In the genomic region with DNA sequence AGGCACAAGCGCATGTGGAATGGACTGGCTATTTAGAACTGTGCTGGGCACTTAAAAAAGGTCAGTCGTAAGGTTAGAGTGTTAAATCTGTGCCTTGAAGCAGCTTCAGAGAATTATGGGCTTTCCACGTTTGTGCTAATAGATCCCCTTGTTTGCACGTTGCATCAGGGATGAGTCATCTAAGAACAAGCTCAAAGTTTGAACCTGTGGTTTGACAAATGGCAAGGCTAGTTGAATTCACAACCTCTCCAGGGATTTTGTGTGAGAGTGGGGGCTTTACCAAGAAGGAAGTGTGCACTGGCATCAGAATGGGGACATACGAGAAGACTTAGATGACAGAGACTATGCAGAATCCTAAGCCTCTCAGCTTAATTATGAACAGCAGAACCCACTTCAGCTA, we compare ENCODE assay signal across 20 cellular contexts.
"Had no signal": no experiment of that assay in that cellular context is flagged by ENCODE, and none has a peak within 500 bp of the region (broad histone marks: within the 10 kb centered on the region; RNA-seq: fewer than 3 reads in every experiment).

No MANE protein-coding gene starts in this region.

- H3K4me1 ChIP-seq: body of pancreas, colonic mucosa, gastroesophageal sphincter, heart left ventricle, right atrium auricular region, testis had no signal

- DNase-seq: activated CD4-positive, alpha-beta T cell treated with anti-CD3 and anti-CD28 coated beads, Interleukin-2, amount 10 ng/mL, durations not matched to agents 24 days and 14 days; activated CD8-positive, alpha-beta T cell treated with anti-CD3 and anti-CD28 coated beads for 36 hours; activated naive CD4-positive, alpha-beta T cell; activated naive CD8-positive, alpha-beta T cell treated with anti-CD3 and anti-CD28 coated beads for 36 hours; activated T-cell treated with anti-CD3 and anti-CD28 coated beads, Interleukin-2, amount 50 U/mL, for 1 hour; amniotic stem cell; body of pancreas; colonic mucosa; endodermal cell; erythroblast; heart left ventricle; left ventricle myocardium superior; mucosa of descending colon; naive B cell; T-helper 1 cell; T1000; testis had no signal

- H3K27ac ChIP-seq: body of pancreas, colonic mucosa, gastroesophageal sphincter, heart left ventricle, right atrium auricular region, testis had no signal

- ATAC-seq: activated CD8-positive, alpha-beta T cell treated with anti-CD3 and anti-CD28 coated beads for 36 hours; activated T-helper 17 cell treated with anti-CD3 and anti-CD28 coated beads, Interleukin-2, amount 50 U/mL, for 72 hours; body of pancreas; gastroesophageal sphincter; heart left ventricle; left ventricle myocardium superior; mucosa of descending colon had no signal

- H3K27me3 ChIP-seq: body of pancreas, colonic mucosa, gastroesophageal sphincter, heart left ventricle, right atrium auricular region, testis had no signal

- H3K4me3 ChIP-seq: body of pancreas, colonic mucosa, gastroesophageal sphincter, heart left ventricle, mucosa of descending colon, right atrium auricular region, testis had no signal

- H3K36me3 ChIP-seq: colonic mucosa, gastroesophageal sphincter, heart left ventricle, right atrium auricular region had no signal

- H3K9me3 ChIP-seq: body of pancreas, colonic mucosa, gastroesophageal sphincter, heart left ventricle, right atrium auricular region, testis had no signal
